In the genomic region with DNA sequence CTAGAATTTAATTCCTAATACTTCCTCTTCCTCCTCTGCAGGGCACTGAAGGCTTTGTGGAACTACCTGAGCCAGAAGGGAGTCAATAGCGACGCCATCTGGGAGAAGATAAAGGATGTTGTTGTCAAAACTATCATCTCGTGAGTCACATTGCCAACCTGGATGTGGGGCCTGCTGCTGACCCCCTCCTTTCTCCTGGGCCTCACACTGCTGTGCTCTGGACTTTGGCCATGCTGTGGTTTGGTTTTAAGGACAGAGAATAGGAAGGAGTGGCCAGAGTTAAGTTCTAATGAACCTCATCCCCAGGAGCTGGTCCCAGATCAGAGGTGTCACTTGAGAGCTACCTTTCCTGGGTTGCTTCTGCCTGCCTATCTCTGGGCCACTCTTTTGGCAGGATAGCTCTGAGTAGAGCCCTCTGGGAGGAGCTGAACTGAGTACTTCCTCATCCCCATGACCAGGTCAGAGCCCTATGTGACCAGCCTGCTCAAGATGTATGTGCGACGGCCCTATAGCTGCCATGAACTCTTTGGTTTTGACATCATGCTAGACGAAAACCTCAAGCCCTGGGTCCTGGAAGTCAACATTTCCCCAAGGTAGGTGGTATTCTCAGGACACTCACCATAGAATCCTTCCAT, we compare ENCODE assay signal across 1 cellular context.
A peak's percentile ranks its signal among the peaks of the same experiment; 100 is the strongest.
TF ChIP-seq lines count a peak whose summit lies in the region.

No MANE protein-coding gene starts in this region.

TF ChIP-seq in HepG2, 621 proteins besides CTCF, POLR2A, EP300 and RAD21 (continued from another document):
- TF ChIP-seq SKIL (CRISPR knock-in tag; IDR thresholded peaks at IDR 0.05; ENCODE audit: borderline replicate concordance) (no peak), CEBPB (IDR thresholded peaks at IDR 0.05; ENCODE audit: borderline replicate concordance, low read depth, low read length) (no peak), ZNF776 (CRISPR knock-in tag; IDR thresholded peaks at IDR 0.05) (no peak), ZNF691 (CRISPR knock-in tag; IDR thresholded peaks at IDR 0.05; ENCODE audit: borderline replicate concordance, low read depth) (peak; percentile 24; the same call in 1 of the 2 replicates), ZNF788 (CRISPR knock-in tag; IDR thresholded peaks at IDR 0.05; ENCODE audit: borderline replicate concordance) (peak; percentile 79; the same call in 1 of the 2 replicates), ZNF800 (CRISPR knock-in tag; IDR thresholded peaks at IDR 0.05) (no peak)
- TF ChIP-seq, protein P1, sequence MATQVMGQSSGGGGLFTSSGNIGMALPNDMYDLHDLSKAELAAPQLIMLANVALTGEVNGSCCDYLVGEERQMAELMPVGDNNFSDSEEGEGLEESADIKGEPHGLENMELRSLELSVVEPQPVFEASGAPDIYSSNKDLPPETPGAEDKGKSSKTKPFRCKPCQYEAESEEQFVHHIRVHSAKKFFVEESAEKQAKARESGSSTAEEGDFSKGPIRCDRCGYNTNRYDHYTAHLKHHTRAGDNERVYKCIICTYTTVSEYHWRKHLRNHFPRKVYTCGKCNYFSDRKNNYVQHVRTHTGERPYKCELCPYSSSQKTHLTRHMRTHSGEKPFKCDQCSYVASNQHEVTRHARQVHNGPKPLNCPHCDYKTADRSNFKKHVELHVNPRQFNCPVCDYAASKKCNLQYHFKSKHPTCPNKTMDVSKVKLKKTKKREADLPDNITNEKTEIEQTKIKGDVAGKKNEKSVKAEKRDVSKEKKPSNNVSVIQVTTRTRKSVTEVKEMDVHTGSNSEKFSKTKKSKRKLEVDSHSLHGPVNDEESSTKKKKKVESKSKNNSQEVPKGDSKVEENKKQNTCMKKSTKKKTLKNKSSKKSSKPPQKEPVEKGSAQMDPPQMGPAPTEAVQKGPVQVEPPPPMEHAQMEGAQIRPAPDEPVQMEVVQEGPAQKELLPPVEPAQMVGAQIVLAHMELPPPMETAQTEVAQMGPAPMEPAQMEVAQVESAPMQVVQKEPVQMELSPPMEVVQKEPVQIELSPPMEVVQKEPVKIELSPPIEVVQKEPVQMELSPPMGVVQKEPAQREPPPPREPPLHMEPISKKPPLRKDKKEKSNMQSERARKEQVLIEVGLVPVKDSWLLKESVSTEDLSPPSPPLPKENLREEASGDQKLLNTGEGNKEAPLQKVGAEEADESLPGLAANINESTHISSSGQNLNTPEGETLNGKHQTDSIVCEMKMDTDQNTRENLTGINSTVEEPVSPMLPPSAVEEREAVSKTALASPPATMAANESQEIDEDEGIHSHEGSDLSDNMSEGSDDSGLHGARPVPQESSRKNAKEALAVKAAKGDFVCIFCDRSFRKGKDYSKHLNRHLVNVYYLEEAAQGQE (IDR thresholded peaks at IDR 0.05; ENCODE audit: borderline replicate concordance in 1 of 2, low read depth in 1 of 2, low read length in 2 of 2) = no peak
TF ChIP-seq in HepG2: peak in this region for 184.
